ENCODE assay signal across 12 cellular contexts in the genomic region with DNA sequence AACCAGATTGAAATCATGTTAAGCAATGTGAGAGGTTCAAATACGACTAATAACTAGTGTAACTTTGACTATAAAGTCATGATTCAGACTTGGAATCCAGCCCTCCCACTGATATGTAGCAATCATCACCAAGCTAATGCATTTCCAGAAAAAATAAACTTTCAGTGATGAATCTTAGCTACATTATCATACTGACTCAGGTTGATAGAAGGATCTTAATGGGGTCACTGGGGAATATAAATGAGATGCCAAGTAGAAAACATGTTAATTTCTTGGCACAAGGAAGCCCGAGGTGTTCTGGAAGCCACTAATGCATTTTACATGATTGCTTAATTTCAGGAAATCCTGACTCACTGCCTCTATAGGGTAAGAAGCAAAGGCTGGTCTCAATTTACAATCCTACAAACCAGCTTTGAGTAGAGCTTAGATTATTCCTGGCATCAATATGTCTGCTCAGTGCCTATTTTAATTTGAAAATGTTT.
DNase-seq lines count a peak whose midpoint lies in the region; ATAC-seq and TF ChIP-seq lines count a peak whose summit lies in the region.
"Had no signal": no experiment of that assay in that cellular context is flagged by ENCODE, and none has a peak within 500 bp of the region (broad histone marks: within the 10 kb centered on the region; RNA-seq: fewer than 3 reads in every experiment).

No MANE protein-coding gene starts in this region.

- H3F3A ChIP-seq in PC-9 (ENCODE audit: insufficient read depth, low read depth): peaks cover 7% of the 10 kb centered on the region; the same call in 1 of the 2 replicates

- TF ChIP-seq POLR2A in breast epithelium (IDR thresholded peaks at IDR 0.05): no peak

- H3K9me3 ChIP-seq in breast epithelium: no peaks in the 10 kb centered on the region
- 0 out of 2 replicates have a peak, but pooled peaks cover 5% of the 10 kb centered on the region for H3K9me3 ChIP-seq in PC-9 (ENCODE audit: insufficient read depth, low read depth)
- H3K9me3 ChIP-seq: pancreas had no signal

- H3K9me3 Mint-ChIP-seq in MCF 10A (ENCODE audit: unreplicated experiment): peaks cover 21% of the 10 kb centered on the region
- H3K9me3 Mint-ChIP-seq: CD8-positive, alpha-beta T cell had no signal

- TF ChIP-seq CTCF in MCF 10A (IDR thresholded peaks at IDR 0.05; ENCODE audit: unreplicated experiment): no peak
- no peak for TF ChIP-seq CTCF in breast epithelium (IDR thresholded peaks at IDR 0.05)
- no peak for TF ChIP-seq CTCF in PC-9 (conservative IDR thresholded peaks at IDR 0.05)

- POLR2A ChIA-PET in MCF 10A (lab: Yijun Ruan, JAX): interaction anchor here (0.8 to 2.1 kb wide), 7 partner anchors 58 to 152 kb away, joined by 3 to 9 read pairs (median 4); a partner anchor contains a TSS
- POLR2A ChIA-PET in PC-9 (lab: Charles Lee; ENCODE audit: unreplicated experiment): interaction anchor here (0.9 kb wide), 1 partner anchor 68 kb away, joined by 6 read pairs; a partner anchor contains a TSS

- H3K4me2 ChIP-seq in PC-9: peak overlapping the region; percentile 33

- ATAC-seq in HG03097 (IDR thresholded peaks at IDR 0.05; ENCODE audit: low FRiP score, unreplicated experiment): no peak
- ATAC-seq: CD8-positive, alpha-beta T cell had no signal

- no TSS peak for BruUV-seq in MCF 10A (replicated peaks; lab: Mats Ljungman, UMichigan)
- no TSS peak for BruUV-seq in PC-9 (replicated peaks; lab: Mats Ljungman, UMichigan)

- no peaks in the 10 kb centered on the region for H4K20me1 ChIP-seq in PC-9 (ENCODE audit: insufficient read depth)

- peak; percentile 92 for DNase-seq in MCF 10A (ENCODE audit: unreplicated experiment)
- no peak for DNase-seq in breast epithelium (ENCODE audit: low spot score in 2 of 2)
- peak in 1 of 2 experiments; percentile 84 for DNase-seq in PC-9
- DNase-seq in fibroblast of gingiva (ENCODE audit: low read depth): peak; percentile 99
- peak; percentile 88 for DNase-seq in stromal cell of bone marrow (ENCODE audit: low read depth)
- DNase-seq in DMS153 (lab: John Stamatoyannopoulos, UW): no peak
- no peak for DNase-seq in NCI-H82 (lab: John Stamatoyannopoulos, UW)
- DNase-seq: activated T-cell treated with anti-CD3 and anti-CD28 coated beads, Interleukin-2, amount 50 U/mL, for 1 hour; CD8-positive, alpha-beta T cell; NCI-H345; pancreas had no signal

- no peaks in the 10 kb centered on the region for H3K36me3 Mint-ChIP-seq in MCF 10A (ENCODE audit: insufficient read depth, unreplicated experiment)
- H3K36me3 Mint-ChIP-seq: CD8-positive, alpha-beta T cell had no signal

- CTCF ChIA-PET in MCF 10A (lab: Yijun Ruan, JAX): interaction anchor here (0.7 to 1.4 kb wide), 4 partner anchors 12 to 194 kb away, joined by 3 to 6 read pairs (median 4); no protein-coding TSS in a partner anchor
- CTCF ChIA-PET in PC-9 (lab: Charles Lee): no interaction called here

- intact Hi-C loops in MCF 10A (cut with micrococcal nuclease): no loop called here
- intact Hi-C loops in breast epithelium (cut with DNase I; ENCODE audit: low total_unique reads): no loop called here
- intact Hi-C loops in PC-9 (cut with micrococcal nuclease; ENCODE audit: unreplicated experiment): no loop called here

- H3K79me2 ChIP-seq in PC-9 (ENCODE audit: low read depth): no peaks in the 10 kb centered on the region

- H3K27me3 ChIP-seq in breast epithelium: no peaks in the 10 kb centered on the region
- H3K27me3 ChIP-seq in PC-9 (ENCODE audit: insufficient read depth, low read depth): no peaks in the 10 kb centered on the region
- H3K27me3 ChIP-seq: pancreas had no signal

- H3K27me3 Mint-ChIP-seq in MCF 10A (ENCODE audit: insufficient read depth, unreplicated experiment): no peaks in the 10 kb centered on the region

- no peak overlapping the region for H2AFZ ChIP-seq in PC-9

- H3K27ac Mint-ChIP-seq in MCF 10A (ENCODE audit: low read depth, unreplicated experiment): peak overlapping the region; percentile 54
- H3K27ac Mint-ChIP-seq: CD8-positive, alpha-beta T cell had no signal

- no peak overlapping the region for H3K4me3 ChIP-seq in breast epithelium
- no peak overlapping the region for H3K4me3 ChIP-seq in PC-9
- H3K4me3 ChIP-seq: pancreas had no signal

- H3K27ac ChIP-seq in breast epithelium (no peak overlapping the region), PC-9 (0 out of 2 replicates have a peak overlapping the region, but pooled peaks have one; percentile 5)
- H3K27ac ChIP-seq: pancreas had no signal

- H3K36me3 ChIP-seq in breast epithelium (no peaks in the 10 kb centered on the region), PC-9 (ENCODE audit: low read depth) (no peaks in the 10 kb centered on the region)
- H3K36me3 ChIP-seq: pancreas had no signal

- H3K9me2 ChIP-seq in PC-9 (ENCODE audit: insufficient read depth): 0 out of 2 replicates have a peak, but pooled peaks cover 3% of the 10 kb centered on the region

- H3K4me1 ChIP-seq in breast epithelium (no peaks in the 10 kb centered on the region), PC-9 (replicated peaks; ENCODE audit: insufficient read depth) (peaks cover 13% of the 10 kb centered on the region)
- H3K4me1 ChIP-seq: pancreas had no signal

- peaks cover 27% of the 10 kb centered on the region for H3K4me1 Mint-ChIP-seq in MCF 10A (ENCODE audit: insufficient read depth, unreplicated experiment)

- H3K4me3 Mint-ChIP-seq in MCF 10A (ENCODE audit: unreplicated experiment): no peak overlapping the region
- H3K4me3 Mint-ChIP-seq: CD8-positive, alpha-beta T cell had no signal

Comparison
In these comparisons a context has a peak if more than half of its experiments do, and no peak if none do; other contexts are left out.
1. DNase-seq: peak in MCF 10A (single experiment), fibroblast of gingiva (single experiment) and stromal cell of bone marrow (single experiment); none in breast epithelium (0 of 2), DMS153 (single experiment) and NCI-H82 (single experiment).